In the genomic region with DNA sequence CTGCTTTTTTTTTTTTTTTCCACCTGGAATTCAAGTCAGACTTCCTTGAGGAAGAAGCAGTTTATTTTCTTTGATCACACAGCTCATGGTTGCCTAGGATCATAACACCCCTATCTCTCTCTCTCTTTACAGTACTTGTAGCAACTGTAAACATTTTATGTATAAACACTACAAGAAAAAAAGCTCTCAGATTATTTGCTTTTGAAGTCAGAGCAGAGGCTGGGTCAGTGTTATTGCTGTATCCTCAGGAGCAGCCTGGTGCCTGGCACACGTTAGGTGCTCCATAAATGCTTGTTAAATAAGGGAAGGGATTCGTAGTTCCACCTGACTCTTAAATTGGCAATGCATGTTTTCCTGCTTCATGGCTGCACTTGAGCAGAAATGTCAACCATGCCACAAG, we compare ENCODE assay signal across 22 cellular contexts.
DNase-seq lines count a peak whose midpoint lies in the region; ATAC-seq, FAIRE-seq and TF ChIP-seq lines count a peak whose summit lies in the region.
"Had no signal": no experiment of that assay in that cellular context is flagged by ENCODE, and none has a peak within 500 bp of the region (broad histone marks: within the 10 kb centered on the region; RNA-seq: fewer than 3 reads in every experiment).

No MANE protein-coding gene starts in this region.

- H3K4me2 ChIP-seq in K562 (ENCODE audit: insufficient read depth, low read length) = no peak overlapping the region

- in situ Hi-C loops in K562 (cut with MboI) = no loop called here

- WGBS in K562 (ENCODE audit: insufficient coverage, low coverage, missing lambda C conversion rate) = 43% methylated on average over 2 of the region's 2 CpGs

- no peaks in the 10 kb centered on the region for H3K9me3 Mint-ChIP-seq in CD4-positive, alpha-beta memory T cell
- H3K9me3 Mint-ChIP-seq: activated CD8-positive, alpha-beta T cell treated with anti-CD3 and anti-CD28 coated beads for 36 hours; activated naive CD4-positive, alpha-beta T cell treated with anti-CD3 and anti-CD28 coated beads, Interleukin-2, amount 50 U/mL, for 72 hours; stimulated activated effector memory CD8-positive, alpha-beta T cell treated with anti-CD3 and anti-CD28 coated beads, Interleukin-12 subunit alpha, Interleukin-12 subunit beta, amount 100 ng/mL, for 72 hours had no signal

- H3K27ac ChIP-seq in K562 (ENCODE audit: extremely low read depth, low read depth, low read length) = no peak overlapping the region
- peak overlapping the region; percentile 48 to 61 for H3K27ac ChIP-seq in mucosa of rectum (ENCODE audit: low read depth in 2 of 2, low read length in 2 of 2)
- H3K27ac ChIP-seq in CD4-positive, alpha-beta memory T cell (ENCODE audit: low read depth, low read length) = no peak overlapping the region
- H3K27ac ChIP-seq: coronary artery, neutrophil had no signal

- DNase-seq in NCI-H1417 (lab: John Stamatoyannopoulos, UW) = peak in 2 of 3 experiments; percentile 28 to 63
- no peak for DNase-seq in NCI-H1417 treated with DMSO at 0.1 percent for 48 hours (lab: John Stamatoyannopoulos, UW)
- DNase-seq in K562 (ENCODE audit: extremely low read depth in 1 of 4, low spot score in 3 of 4) = no peak
- no peak for DNase-seq in NCI-H446 treated with DMSO at 0.1 percent for 48 hours (lab: John Stamatoyannopoulos, UW)
- no peak for DNase-seq in NCI-H146 (lab: John Stamatoyannopoulos, UW)
- DNase-seq in CD4-positive, alpha-beta memory T cell = no peak
- DNase-seq: activated CD8-positive, alpha-beta T cell treated with anti-CD3 and anti-CD28 coated beads for 36 hours; activated T-cell treated with anti-CD3 and anti-CD28 coated beads, Interleukin-2, amount 50 U/mL, for 48 hours; C1 segment of cervical spinal cord; GOT3; NCI-H446; retina; SHP77; stimulated activated CD4-positive, alpha-beta T cell treated with anti-CD3 and anti-CD28 coated beads, Interleukin-15, amount 100 ng/mL, for 24 hours; thyroid gland had no signal

- H2AFZ ChIP-seq in K562 (ENCODE audit: low read depth, low read length) = no peak overlapping the region

- H3K27me3 Mint-ChIP-seq in CD4-positive, alpha-beta memory T cell = peaks cover 0 to 4% of the 10 kb centered on the region in 2 donors
- H3K27me3 Mint-ChIP-seq: activated CD8-positive, alpha-beta T cell treated with anti-CD3 and anti-CD28 coated beads for 36 hours had no signal

- H3K27ac Mint-ChIP-seq in CD4-positive, alpha-beta memory T cell = peak overlapping the region in 1 of 7 donors; percentile 29
- H3K27ac Mint-ChIP-seq: activated CD8-positive, alpha-beta T cell treated with anti-CD3 and anti-CD28 coated beads for 36 hours; stimulated activated effector memory CD8-positive, alpha-beta T cell treated with anti-CD3 and anti-CD28 coated beads, Interleukin-12 subunit alpha, Interleukin-12 subunit beta, amount 100 ng/mL, for 72 hours had no signal

- intact Hi-C loops in K562 (cut with micrococcal nuclease) = no loop called here
- intact Hi-C loops in CD4-positive, alpha-beta memory T cell (cut with micrococcal nuclease) = no loop called here

- no peak for FAIRE-seq in K562 (lab: Jason Lieb, UNC)
- FAIRE-seq: GM18507 had no signal

- CTCF ChIA-PET in K562 (lab: Yijun Ruan, JAX; ENCODE audit: low intra/inter-chr PET ratio) = interaction anchor here (0.5 kb wide), 1 partner anchor 69 kb away, joined by 5 read pairs; no protein-coding TSS in a partner anchor
- CTCF ChIA-PET in CD4-positive, alpha-beta memory T cell (lab: Charles Lee; ENCODE audit: partially characterized antibody) = interaction anchor here (2.1 kb wide), 1 partner anchor 389 kb away, joined by 8 read pairs; no protein-coding TSS in a partner anchor

- TF ChIP-seq CTCF in K562 (IDR thresholded peaks at IDR 0.05 in 2 of 3, conservative IDR thresholded peaks at IDR 0.05 in 1 of 3; ENCODE audit: insufficient read depth in 2 of 3, low read depth in 1 of 3, low read length in 3 of 3) = no peak

- no peak overlapping the region for H3K9ac ChIP-seq in K562 (ENCODE audit: insufficient read depth in 1 of 2, low read depth in 2 of 2, low read length in 2 of 2)
- H3K9ac ChIP-seq in mucosa of rectum (ENCODE audit: low read depth in 1 of 2, low read length in 2 of 2) = no peak overlapping the region

- TF ChIP-seq RAD21 in Ishikawa (IDR thresholded peaks at IDR 0.05; ENCODE audit: low read depth) (no peak), K562 (CRISPR knock-in tag; conservative IDR thresholded peaks at IDR 0.05 in 1 of 2, IDR thresholded peaks at IDR 0.05 in 1 of 2) (no peak)

- H3K4me1 ChIP-seq in K562 (replicated peaks in 1 of 2; ENCODE audit: control insufficient read depth in 2 of 2, insufficient read depth in 2 of 2, low read length in 2 of 2) (peaks cover 9 to 10% of the 10 kb centered on the region in 2 experiments; a peak in 4 of 5 replicates), mucosa of rectum (ENCODE audit: control insufficient read depth in 2 of 2, insufficient read depth in 2 of 2, low read length in 2 of 2) (peaks cover 0 to 14% of the 10 kb centered on the region in 2 donors)
- H3K4me1 ChIP-seq in CD4-positive, alpha-beta memory T cell (ENCODE audit: insufficient read depth, low read length) = peaks cover under 1% of the 10 kb centered on the region

- no peak overlapping the region for H3K4me3 Mint-ChIP-seq in CD4-positive, alpha-beta memory T cell
- H3K4me3 Mint-ChIP-seq: activated CD8-positive, alpha-beta T cell treated with anti-CD3 and anti-CD28 coated beads for 36 hours; stimulated activated effector memory CD8-positive, alpha-beta T cell treated with anti-CD3 and anti-CD28 coated beads, Interleukin-12 subunit alpha, Interleukin-12 subunit beta, amount 100 ng/mL, for 72 hours had no signal

- H3K4me3 ChIP-seq in K562 (no peak overlapping the region), mucosa of rectum (ENCODE audit: low read length in 2 of 2) (no peak overlapping the region)
- no peak overlapping the region for H3K4me3 ChIP-seq in CD4-positive, alpha-beta memory T cell (ENCODE audit: low read length in 2 of 2)
- H3K4me3 ChIP-seq: coronary artery, thyroid gland had no signal

- BruUV-seq in K562 (replicated peaks; lab: Mats Ljungman, UMichigan) = no TSS peak

- H4K20me1 ChIP-seq in K562 (replicated peaks; ENCODE audit: control insufficient read depth, insufficient read depth, low read length) = no peaks in the 10 kb centered on the region

- H3K27me3 ChIP-seq in K562 (ENCODE audit: control insufficient read depth in 2 of 2, insufficient read depth in 2 of 2, low read length in 2 of 2) (no peaks in the 10 kb centered on the region), mucosa of rectum (ENCODE audit: control insufficient read depth in 2 of 2, insufficient read depth in 2 of 2, low read length in 2 of 2) (no peaks in the 10 kb centered on the region)
- no peaks in the 10 kb centered on the region for H3K27me3 ChIP-seq in CD4-positive, alpha-beta memory T cell (ENCODE audit: insufficient read depth, low read length)
- H3K27me3 ChIP-seq: neutrophil, thyroid gland had no signal

- TF ChIP-seq EP300 in Ishikawa (IDR thresholded peaks at IDR 0.05; ENCODE audit: borderline replicate concordance) (no peak), K562 (IDR thresholded peaks at IDR 0.05; ENCODE audit: low read length) (no peak)

- POLR2A ChIA-PET in K562 (lab: Yijun Ruan, JAX) = no interaction called here
- POLR2A ChIA-PET in CD4-positive, alpha-beta memory T cell (lab: Charles Lee; ENCODE audit: partially characterized antibody) = no interaction called here

- H3K36me3 ChIP-seq in K562 (ENCODE audit: control insufficient read depth, insufficient read depth, low read length) (no peaks in the 10 kb centered on the region), mucosa of rectum (ENCODE audit: control insufficient read depth in 2 of 2, insufficient read depth in 2 of 2, low read length in 2 of 2) (no peaks in the 10 kb centered on the region)
- no peaks in the 10 kb centered on the region for H3K36me3 ChIP-seq in CD4-positive, alpha-beta memory T cell (ENCODE audit: insufficient read depth, low read length)
- H3K36me3 ChIP-seq: neutrophil, thyroid gland had no signal

- no peaks in the 10 kb centered on the region for H3K9me1 ChIP-seq in K562 (ENCODE audit: control insufficient read depth, insufficient read depth, low read length)

- no peak for TF ChIP-seq POLR2A in K562 (conservative IDR thresholded peaks at IDR 0.05)

- no peaks in the 10 kb centered on the region for H3K79me2 ChIP-seq in K562 (ENCODE audit: control insufficient read depth, insufficient read depth, low read length)

- H3K4me1 Mint-ChIP-seq in CD4-positive, alpha-beta memory T cell = peaks cover 0 to 2% (median under 1%) of the 10 kb centered on the region in 4 donors
- H3K4me1 Mint-ChIP-seq: stimulated activated effector memory CD8-positive, alpha-beta T cell treated with anti-CD3 and anti-CD28 coated beads, Interleukin-12 subunit alpha, Interleukin-12 subunit beta, amount 100 ng/mL, for 72 hours had no signal

- no peaks in the 10 kb centered on the region for H3K36me3 Mint-ChIP-seq in CD4-positive, alpha-beta memory T cell
- H3K36me3 Mint-ChIP-seq: activated naive CD4-positive, alpha-beta T cell treated with anti-CD3 and anti-CD28 coated beads, Interleukin-2, amount 50 U/mL, for 72 hours; stimulated activated effector memory CD8-positive, alpha-beta T cell treated with anti-CD3 and anti-CD28 coated beads, Interleukin-12 subunit alpha, Interleukin-12 subunit beta, amount 100 ng/mL, for 72 hours had no signal

- no peak for ATAC-seq in K562
- ATAC-seq: activated CD8-positive, alpha-beta T cell treated with anti-CD3 and anti-CD28 coated beads for 36 hours; activated naive CD4-positive, alpha-beta T cell treated with anti-CD3 and anti-CD28 coated beads, Interleukin-2, amount 50 U/mL, for 72 hours; stimulated activated effector memory CD8-positive, alpha-beta T cell treated with anti-CD3 and anti-CD28 coated beads, Interleukin-12 subunit alpha, Interleukin-12 subunit beta, amount 100 ng/mL, for 72 hours had no signal

- H3K9me3 ChIP-seq in K562 (replicated peaks; ENCODE audit: control insufficient read depth, insufficient read depth, low read depth, low read length) = 0 out of 2 replicates have a peak, but pooled peaks cover 3% of the 10 kb centered on the region
- no peaks in the 10 kb centered on the region for H3K9me3 ChIP-seq in mucosa of rectum (ENCODE audit: control insufficient read depth in 2 of 2, low read length in 2 of 2)
- H3K9me3 ChIP-seq in CD4-positive, alpha-beta memory T cell (ENCODE audit: control insufficient read depth in 1 of 2, low read length in 2 of 2) = no peaks in the 10 kb centered on the region
- H3K9me3 ChIP-seq: neutrophil, thyroid gland had no signal

TF ChIP-seq in Ishikawa, 13 proteins besides CTCF, POLR2A, EP300 and RAD21 (continues in another document):
- TF ChIP-seq, protein P1, sequence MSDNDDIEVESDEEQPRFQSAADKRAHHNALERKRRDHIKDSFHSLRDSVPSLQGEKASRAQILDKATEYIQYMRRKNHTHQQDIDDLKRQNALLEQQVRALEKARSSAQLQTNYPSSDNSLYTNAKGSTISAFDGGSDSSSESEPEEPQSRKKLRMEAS (IDR thresholded peaks at IDR 0.05) = 0 out of 2 replicates have a peak, but pooled peaks have one; percentile 21

TF ChIP-seq in K562, 482 proteins besides CTCF, POLR2A, EP300 and RAD21 (continues in another document):
- TF ChIP-seq TARDBP (IDR thresholded peaks at IDR 0.05) (no peak), FOXJ2 (tag; IDR thresholded peaks at IDR 0.05) (0 out of 2 replicates have a peak, but pooled peaks have one; percentile 45), PHF21A (IDR thresholded peaks at IDR 0.05; ENCODE audit: borderline replicate concordance, low read depth) (no peak), ZNF184 (CRISPR knock-in tag; IDR thresholded peaks at IDR 0.05) (no peak)

Comparison
In these comparisons a context has a peak if more than half of its experiments do, and no peak if none do; other contexts are left out.
1. DNase-seq: peak in NCI-H1417 (2 of 3); none in NCI-H1417 treated with DMSO at 0.1 percent for 48 hours (single experiment), K562 (0 of 4), NCI-H446 treated with DMSO at 0.1 percent for 48 hours (single experiment), NCI-H146 (single experiment) and CD4-positive, alpha-beta memory T cell (0 of 5).
2. H3K27ac ChIP-seq: peak in mucosa of rectum (2 of 2); none in K562 (single experiment) and CD4-positive, alpha-beta memory T cell (single experiment).